In the genomic region with DNA sequence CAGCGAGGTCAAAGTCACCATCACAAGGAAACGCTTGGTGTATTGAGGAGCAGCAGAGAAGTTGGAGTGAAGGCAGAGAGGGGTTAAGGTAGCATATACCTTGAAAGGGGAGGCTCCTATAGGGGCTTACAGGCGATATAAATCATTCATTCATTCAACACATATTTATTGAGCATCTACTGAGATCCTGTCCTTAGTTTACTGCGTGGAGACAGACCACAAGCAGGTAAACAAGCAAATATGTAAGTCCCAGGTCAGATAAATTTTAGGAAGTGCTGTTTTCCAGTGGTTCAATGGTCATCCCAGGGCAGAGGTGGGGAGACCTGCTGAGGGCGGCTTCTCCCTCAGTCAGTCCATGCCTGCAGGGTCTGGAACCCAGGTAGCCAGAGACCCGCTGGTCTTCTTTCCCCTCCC, we compare ENCODE assay signal across 1 cellular context.
TF ChIP-seq lines count a peak whose summit lies in the region.

No MANE protein-coding gene starts in this region.

TF ChIP-seq in HepG2, 621 proteins besides CTCF, POLR2A, EP300 and RAD21 (continues in another document):
- TF ChIP-seq ZNF761 (CRISPR knock-in tag; conservative IDR thresholded peaks at IDR 0.05) (0 out of 2 replicates have a peak, but pooled peaks have one; percentile 38), ZNF383 (CRISPR knock-in tag; IDR thresholded peaks at IDR 0.05; ENCODE audit: borderline replicate concordance) (no peak), MYC (CRISPR knock-in tag; IDR thresholded peaks at IDR 0.05; ENCODE audit: borderline replicate concordance) (no peak), SATB2 (CRISPR knock-in tag; IDR thresholded peaks at IDR 0.05) (no peak), CBX5 (CRISPR knock-in tag; IDR thresholded peaks at IDR 0.05; ENCODE audit: borderline replicate concordance) (no peak; the same call in 1 of the 2 replicates), ZNF24 (IDR thresholded peaks at IDR 0.05) (0 out of 2 replicates have a peak, but pooled peaks have one; percentile 22), HOXD1 (CRISPR knock-in tag; IDR thresholded peaks at IDR 0.05) (no peak), RBAK (CRISPR knock-in tag; IDR thresholded peaks at IDR 0.05) (0 out of 2 replicates have a peak, but pooled peaks have one; percentile 17), NR2F1 (CRISPR knock-in tag; IDR thresholded peaks at IDR 0.05) (no peak), ZBTB38 (CRISPR knock-in tag; IDR thresholded peaks at IDR 0.05) (no peak), BRCA1 (CRISPR knock-in tag; IDR thresholded peaks at IDR 0.05) (no peak), ZSCAN25 (CRISPR knock-in tag; IDR thresholded peaks at IDR 0.05) (peak; percentile 68), TRIM24 (CRISPR knock-in tag; IDR thresholded peaks at IDR 0.05) (no peak), RNF2 (conservative IDR thresholded peaks at IDR 0.05; ENCODE audit: low read depth) (no peak), LCORL (IDR thresholded peaks at IDR 0.05) (no peak), LCORL (CRISPR knock-in tag; IDR thresholded peaks at IDR 0.05) (no peak; the same call in 1 of the 2 replicates), FOXK2 (IDR thresholded peaks at IDR 0.05) (no peak), ZNF431 (CRISPR knock-in tag; IDR thresholded peaks at IDR 0.05; ENCODE audit: borderline replicate concordance, low read depth) (no peak), ZNF350 (CRISPR knock-in tag; IDR thresholded peaks at IDR 0.05; ENCODE audit: borderline replicate concordance, low read depth) (no peak), ZNF335 (CRISPR knock-in tag; IDR thresholded peaks at IDR 0.05) (no peak), PAX8 (CRISPR knock-in tag; IDR thresholded peaks at IDR 0.05; ENCODE audit: borderline replicate concordance) (0 out of 2 replicates have a peak, but pooled peaks have one; percentile 15), HOXA7 (CRISPR knock-in tag; IDR thresholded peaks at IDR 0.05) (no peak; the same call in 1 of the 2 replicates), ZNF34 (CRISPR knock-in tag; IDR thresholded peaks at IDR 0.05; ENCODE audit: borderline replicate concordance) (no peak), ZNF766 (CRISPR knock-in tag; IDR thresholded peaks at IDR 0.05; ENCODE audit: borderline replicate concordance) (no peak), KDM2A (CRISPR knock-in tag; IDR thresholded peaks at IDR 0.05; ENCODE audit: borderline replicate concordance, low read depth) (peak; percentile 5; the same call in 1 of the 2 replicates), ZNF598 (CRISPR knock-in tag; IDR thresholded peaks at IDR 0.05; ENCODE audit: borderline replicate concordance) (no peak; the same call in 1 of the 2 replicates), HDAC2 (CRISPR knock-in tag; IDR thresholded peaks at IDR 0.05) (no peak), ZNF329 (CRISPR knock-in tag; IDR thresholded peaks at IDR 0.05; ENCODE audit: low read depth) (no peak), RFXAP (CRISPR knock-in tag; IDR thresholded peaks at IDR 0.05; ENCODE audit: borderline replicate concordance) (no peak), RARA (CRISPR knock-in tag; IDR thresholded peaks at IDR 0.05) (no peak)
- TF ChIP-seq, protein P1, sequence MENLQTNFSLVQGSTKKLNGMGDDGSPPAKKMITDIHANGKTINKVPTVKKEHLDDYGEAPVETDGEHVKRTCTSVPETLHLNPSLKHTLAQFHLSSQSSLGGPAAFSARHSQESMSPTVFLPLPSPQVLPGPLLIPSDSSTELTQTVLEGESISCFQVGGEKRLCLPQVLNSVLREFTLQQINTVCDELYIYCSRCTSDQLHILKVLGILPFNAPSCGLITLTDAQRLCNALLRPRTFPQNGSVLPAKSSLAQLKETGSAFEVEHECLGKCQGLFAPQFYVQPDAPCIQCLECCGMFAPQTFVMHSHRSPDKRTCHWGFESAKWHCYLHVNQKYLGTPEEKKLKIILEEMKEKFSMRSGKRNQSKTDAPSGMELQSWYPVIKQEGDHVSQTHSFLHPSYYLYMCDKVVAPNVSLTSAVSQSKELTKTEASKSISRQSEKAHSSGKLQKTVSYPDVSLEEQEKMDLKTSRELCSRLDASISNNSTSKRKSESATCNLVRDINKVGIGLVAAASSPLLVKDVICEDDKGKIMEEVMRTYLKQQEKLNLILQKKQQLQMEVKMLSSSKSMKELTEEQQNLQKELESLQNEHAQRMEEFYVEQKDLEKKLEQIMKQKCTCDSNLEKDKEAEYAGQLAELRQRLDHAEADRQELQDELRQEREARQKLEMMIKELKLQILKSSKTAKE (CRISPR knock-in tag; IDR thresholded peaks at IDR 0.05; ENCODE audit: borderline replicate concordance): no peak
- TF ChIP-seq, protein P2, sequence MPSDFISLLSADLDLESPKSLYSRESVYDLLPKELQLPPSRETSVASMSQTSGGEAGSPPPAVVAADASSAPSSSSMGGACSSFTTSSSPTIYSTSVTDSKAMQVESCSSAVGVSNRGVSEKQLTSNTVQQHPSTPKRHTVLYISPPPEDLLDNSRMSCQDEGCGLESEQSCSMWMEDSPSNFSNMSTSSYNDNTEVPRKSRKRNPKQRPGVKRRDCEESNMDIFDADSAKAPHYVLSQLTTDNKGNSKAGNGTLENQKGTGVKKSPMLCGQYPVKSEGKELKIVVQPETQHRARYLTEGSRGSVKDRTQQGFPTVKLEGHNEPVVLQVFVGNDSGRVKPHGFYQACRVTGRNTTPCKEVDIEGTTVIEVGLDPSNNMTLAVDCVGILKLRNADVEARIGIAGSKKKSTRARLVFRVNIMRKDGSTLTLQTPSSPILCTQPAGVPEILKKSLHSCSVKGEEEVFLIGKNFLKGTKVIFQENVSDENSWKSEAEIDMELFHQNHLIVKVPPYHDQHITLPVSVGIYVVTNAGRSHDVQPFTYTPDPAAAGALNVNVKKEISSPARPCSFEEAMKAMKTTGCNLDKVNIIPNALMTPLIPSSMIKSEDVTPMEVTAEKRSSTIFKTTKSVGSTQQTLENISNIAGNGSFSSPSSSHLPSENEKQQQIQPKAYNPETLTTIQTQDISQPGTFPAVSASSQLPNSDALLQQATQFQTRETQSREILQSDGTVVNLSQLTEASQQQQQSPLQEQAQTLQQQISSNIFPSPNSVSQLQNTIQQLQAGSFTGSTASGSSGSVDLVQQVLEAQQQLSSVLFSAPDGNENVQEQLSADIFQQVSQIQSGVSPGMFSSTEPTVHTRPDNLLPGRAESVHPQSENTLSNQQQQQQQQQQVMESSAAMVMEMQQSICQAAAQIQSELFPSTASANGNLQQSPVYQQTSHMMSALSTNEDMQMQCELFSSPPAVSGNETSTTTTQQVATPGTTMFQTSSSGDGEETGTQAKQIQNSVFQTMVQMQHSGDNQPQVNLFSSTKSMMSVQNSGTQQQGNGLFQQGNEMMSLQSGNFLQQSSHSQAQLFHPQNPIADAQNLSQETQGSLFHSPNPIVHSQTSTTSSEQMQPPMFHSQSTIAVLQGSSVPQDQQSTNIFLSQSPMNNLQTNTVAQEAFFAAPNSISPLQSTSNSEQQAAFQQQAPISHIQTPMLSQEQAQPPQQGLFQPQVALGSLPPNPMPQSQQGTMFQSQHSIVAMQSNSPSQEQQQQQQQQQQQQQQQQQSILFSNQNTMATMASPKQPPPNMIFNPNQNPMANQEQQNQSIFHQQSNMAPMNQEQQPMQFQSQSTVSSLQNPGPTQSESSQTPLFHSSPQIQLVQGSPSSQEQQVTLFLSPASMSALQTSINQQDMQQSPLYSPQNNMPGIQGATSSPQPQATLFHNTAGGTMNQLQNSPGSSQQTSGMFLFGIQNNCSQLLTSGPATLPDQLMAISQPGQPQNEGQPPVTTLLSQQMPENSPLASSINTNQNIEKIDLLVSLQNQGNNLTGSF (CRISPR knock-in tag; IDR thresholded peaks at IDR 0.05): no peak
- TF ChIP-seq, protein P3, sequence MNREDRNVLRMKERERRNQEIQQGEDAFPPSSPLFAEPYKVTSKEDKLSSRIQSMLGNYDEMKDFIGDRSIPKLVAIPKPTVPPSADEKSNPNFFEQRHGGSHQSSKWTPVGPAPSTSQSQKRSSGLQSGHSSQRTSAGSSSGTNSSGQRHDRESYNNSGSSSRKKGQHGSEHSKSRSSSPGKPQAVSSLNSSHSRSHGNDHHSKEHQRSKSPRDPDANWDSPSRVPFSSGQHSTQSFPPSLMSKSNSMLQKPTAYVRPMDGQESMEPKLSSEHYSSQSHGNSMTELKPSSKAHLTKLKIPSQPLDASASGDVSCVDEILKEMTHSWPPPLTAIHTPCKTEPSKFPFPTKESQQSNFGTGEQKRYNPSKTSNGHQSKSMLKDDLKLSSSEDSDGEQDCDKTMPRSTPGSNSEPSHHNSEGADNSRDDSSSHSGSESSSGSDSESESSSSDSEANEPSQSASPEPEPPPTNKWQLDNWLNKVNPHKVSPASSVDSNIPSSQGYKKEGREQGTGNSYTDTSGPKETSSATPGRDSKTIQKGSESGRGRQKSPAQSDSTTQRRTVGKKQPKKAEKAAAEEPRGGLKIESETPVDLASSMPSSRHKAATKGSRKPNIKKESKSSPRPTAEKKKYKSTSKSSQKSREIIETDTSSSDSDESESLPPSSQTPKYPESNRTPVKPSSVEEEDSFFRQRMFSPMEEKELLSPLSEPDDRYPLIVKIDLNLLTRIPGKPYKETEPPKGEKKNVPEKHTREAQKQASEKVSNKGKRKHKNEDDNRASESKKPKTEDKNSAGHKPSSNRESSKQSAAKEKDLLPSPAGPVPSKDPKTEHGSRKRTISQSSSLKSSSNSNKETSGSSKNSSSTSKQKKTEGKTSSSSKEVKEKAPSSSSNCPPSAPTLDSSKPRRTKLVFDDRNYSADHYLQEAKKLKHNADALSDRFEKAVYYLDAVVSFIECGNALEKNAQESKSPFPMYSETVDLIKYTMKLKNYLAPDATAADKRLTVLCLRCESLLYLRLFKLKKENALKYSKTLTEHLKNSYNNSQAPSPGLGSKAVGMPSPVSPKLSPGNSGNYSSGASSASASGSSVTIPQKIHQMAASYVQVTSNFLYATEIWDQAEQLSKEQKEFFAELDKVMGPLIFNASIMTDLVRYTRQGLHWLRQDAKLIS (CRISPR knock-in tag; IDR thresholded peaks at IDR 0.05): no peak
- TF ChIP-seq, protein P4, sequence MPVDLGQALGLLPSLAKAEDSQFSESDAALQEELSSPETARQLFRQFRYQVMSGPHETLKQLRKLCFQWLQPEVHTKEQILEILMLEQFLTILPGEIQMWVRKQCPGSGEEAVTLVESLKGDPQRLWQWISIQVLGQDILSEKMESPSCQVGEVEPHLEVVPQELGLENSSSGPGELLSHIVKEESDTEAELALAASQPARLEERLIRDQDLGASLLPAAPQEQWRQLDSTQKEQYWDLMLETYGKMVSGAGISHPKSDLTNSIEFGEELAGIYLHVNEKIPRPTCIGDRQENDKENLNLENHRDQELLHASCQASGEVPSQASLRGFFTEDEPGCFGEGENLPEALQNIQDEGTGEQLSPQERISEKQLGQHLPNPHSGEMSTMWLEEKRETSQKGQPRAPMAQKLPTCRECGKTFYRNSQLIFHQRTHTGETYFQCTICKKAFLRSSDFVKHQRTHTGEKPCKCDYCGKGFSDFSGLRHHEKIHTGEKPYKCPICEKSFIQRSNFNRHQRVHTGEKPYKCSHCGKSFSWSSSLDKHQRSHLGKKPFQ (CRISPR knock-in tag; IDR thresholded peaks at IDR 0.05; ENCODE audit: insufficient replicate concordance): no peak
- TF ChIP-seq, protein P5, sequence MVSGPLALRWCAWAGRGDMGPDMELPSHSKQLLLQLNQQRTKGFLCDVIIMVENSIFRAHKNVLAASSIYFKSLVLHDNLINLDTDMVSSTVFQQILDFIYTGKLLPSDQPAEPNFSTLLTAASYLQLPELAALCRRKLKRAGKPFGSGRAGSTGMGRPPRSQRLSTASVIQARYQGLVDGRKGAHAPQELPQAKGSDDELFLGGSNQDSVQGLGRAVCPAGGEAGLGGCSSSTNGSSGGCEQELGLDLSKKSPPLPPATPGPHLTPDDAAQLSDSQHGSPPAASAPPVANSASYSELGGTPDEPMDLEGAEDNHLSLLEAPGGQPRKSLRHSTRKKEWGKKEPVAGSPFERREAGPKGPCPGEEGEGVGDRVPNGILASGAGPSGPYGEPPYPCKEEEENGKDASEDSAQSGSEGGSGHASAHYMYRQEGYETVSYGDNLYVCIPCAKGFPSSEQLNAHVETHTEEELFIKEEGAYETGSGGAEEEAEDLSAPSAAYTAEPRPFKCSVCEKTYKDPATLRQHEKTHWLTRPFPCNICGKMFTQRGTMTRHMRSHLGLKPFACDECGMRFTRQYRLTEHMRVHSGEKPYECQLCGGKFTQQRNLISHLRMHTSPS (CRISPR knock-in tag; IDR thresholded peaks at IDR 0.05; ENCODE audit: low read depth): no peak
- TF ChIP-seq, protein P6, sequence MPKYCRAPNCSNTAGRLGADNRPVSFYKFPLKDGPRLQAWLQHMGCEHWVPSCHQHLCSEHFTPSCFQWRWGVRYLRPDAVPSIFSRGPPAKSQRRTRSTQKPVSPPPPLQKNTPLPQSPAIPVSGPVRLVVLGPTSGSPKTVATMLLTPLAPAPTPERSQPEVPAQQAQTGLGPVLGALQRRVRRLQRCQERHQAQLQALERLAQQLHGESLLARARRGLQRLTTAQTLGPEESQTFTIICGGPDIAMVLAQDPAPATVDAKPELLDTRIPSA (CRISPR knock-in tag; IDR thresholded peaks at IDR 0.05; ENCODE audit: borderline replicate concordance): no peak
- TF ChIP-seq, protein P7, sequence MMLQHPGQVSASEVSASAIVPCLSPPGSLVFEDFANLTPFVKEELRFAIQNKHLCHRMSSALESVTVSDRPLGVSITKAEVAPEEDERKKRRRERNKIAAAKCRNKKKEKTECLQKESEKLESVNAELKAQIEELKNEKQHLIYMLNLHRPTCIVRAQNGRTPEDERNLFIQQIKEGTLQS (CRISPR knock-in tag; IDR thresholded peaks at IDR 0.05): no peak
- TF ChIP-seq, protein P8, sequence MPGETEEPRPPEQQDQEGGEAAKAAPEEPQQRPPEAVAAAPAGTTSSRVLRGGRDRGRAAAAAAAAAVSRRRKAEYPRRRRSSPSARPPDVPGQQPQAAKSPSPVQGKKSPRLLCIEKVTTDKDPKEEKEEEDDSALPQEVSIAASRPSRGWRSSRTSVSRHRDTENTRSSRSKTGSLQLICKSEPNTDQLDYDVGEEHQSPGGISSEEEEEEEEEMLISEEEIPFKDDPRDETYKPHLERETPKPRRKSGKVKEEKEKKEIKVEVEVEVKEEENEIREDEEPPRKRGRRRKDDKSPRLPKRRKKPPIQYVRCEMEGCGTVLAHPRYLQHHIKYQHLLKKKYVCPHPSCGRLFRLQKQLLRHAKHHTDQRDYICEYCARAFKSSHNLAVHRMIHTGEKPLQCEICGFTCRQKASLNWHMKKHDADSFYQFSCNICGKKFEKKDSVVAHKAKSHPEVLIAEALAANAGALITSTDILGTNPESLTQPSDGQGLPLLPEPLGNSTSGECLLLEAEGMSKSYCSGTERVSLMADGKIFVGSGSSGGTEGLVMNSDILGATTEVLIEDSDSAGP (CRISPR knock-in tag; IDR thresholded peaks at IDR 0.05; ENCODE audit: borderline replicate concordance): peak; percentile 18; the same call in 1 of the 2 replicates
- TF ChIP-seq, protein P9, sequence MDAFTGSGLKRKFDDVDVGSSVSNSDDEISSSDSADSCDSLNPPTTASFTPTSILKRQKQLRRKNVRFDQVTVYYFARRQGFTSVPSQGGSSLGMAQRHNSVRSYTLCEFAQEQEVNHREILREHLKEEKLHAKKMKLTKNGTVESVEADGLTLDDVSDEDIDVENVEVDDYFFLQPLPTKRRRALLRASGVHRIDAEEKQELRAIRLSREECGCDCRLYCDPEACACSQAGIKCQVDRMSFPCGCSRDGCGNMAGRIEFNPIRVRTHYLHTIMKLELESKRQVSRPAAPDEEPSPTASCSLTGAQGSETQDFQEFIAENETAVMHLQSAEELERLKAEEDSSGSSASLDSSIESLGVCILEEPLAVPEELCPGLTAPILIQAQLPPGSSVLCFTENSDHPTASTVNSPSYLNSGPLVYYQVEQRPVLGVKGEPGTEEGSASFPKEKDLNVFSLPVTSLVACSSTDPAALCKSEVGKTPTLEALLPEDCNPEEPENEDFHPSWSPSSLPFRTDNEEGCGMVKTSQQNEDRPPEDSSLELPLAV (CRISPR knock-in tag; conservative IDR thresholded peaks at IDR 0.05; ENCODE audit: low read depth): no peak
- TF ChIP-seq, protein P10, sequence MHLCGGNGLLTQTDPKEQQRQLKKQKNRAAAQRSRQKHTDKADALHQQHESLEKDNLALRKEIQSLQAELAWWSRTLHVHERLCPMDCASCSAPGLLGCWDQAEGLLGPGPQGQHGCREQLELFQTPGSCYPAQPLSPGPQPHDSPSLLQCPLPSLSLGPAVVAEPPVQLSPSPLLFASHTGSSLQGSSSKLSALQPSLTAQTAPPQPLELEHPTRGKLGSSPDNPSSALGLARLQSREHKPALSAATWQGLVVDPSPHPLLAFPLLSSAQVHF (CRISPR knock-in tag; IDR thresholded peaks at IDR 0.05): no peak
